ENCODE assay signal across 8 cellular contexts in the genomic region with DNA sequence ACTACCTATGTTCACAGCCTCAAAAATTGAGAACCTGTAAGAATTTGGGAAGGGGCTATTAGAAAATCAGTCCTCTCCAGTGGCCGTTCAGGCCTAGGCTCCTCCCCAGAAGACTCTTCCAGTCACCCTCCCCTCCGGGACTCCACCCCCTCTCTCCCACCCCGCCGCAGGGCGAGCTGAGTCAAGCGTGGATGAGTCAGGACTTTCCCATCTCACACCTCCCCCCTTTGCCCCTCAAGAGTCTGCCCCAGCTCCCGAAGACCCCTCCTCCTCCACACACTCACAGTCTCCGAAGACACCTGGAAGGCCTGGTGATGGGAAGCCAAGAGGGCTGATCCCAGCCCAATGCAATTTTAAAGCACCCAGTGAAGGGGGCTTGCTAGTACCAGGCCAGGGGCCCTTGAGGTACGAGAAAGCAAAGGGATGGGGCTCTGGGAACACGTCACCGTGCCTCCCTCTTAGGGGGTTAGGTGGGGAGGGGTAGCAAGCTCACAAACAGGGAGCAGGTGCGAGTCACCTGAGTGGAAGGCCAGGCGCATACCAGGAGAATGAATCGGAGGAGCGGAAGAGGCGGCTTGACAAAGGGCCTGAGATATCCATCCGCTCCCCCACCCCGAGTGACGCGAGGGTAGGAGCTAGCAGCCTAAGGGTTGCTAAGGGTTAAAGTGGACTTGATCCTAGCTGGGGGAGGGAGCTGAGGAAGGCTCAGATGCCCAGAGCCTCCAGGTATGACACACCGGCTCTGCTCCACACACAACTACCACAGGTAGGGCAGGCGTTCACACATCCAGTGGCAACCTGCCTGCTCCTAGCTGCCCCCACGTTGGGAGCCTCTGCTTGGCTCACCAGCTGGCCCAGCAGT. TPM values are rescaled to one million over a fixed set of nuclear protein-coding genes. Genes with fewer than 3 reads are reported as not detected.
DNase-seq lines count a peak whose midpoint lies in the region; ATAC-seq and TF ChIP-seq lines count a peak whose summit lies in the region.

No MANE protein-coding gene starts in this region.

- H3K27me3 Mint-ChIP-seq in neural crest cell (ENCODE audit: low read depth), result no peaks in the 10 kb centered on the region

- ATAC-seq in GM18502 (IDR thresholded peaks at IDR 0.05; ENCODE audit: poor library complexity, unreplicated experiment) (no peak), GM21619 (IDR thresholded peaks at IDR 0.05; ENCODE audit: unreplicated experiment) (no peak)

- DNase-seq in DMS53 (lab: John Stamatoyannopoulos, UW), result peak; percentile 99
- DNase-seq in NCI-H526 treated with DMSO at 0.1 percent for 48 hours (lab: John Stamatoyannopoulos, UW), result peak; percentile 96
- DNase-seq in activated T-helper 1 cell treated with Interleukin-2 at 50 U/mL for 16 hours (ENCODE audit: low read depth), result peak; percentile 55
- peak; percentile 82 for DNase-seq in fibroblast of gingiva (ENCODE audit: low read depth)
- no peak for DNase-seq in neural crest cell (ENCODE audit: low read depth, low spot score)
- DNase-seq in stromal cell of bone marrow (ENCODE audit: low read depth), result peak; percentile 84

- peaks cover 68% of the 10 kb centered on the region for H3K4me1 Mint-ChIP-seq in neural crest cell

- no peak for TF ChIP-seq CTCF in neural crest cell (conservative IDR thresholded peaks at IDR 0.05)

- H3K27ac Mint-ChIP-seq in neural crest cell (ENCODE audit: unreplicated experiment), result peak overlapping the region; percentile 98

- peak overlapping the region; percentile 75 for H3K4me3 Mint-ChIP-seq in neural crest cell

- no peaks in the 10 kb centered on the region for H3K9me3 Mint-ChIP-seq in neural crest cell

- no peaks in the 10 kb centered on the region for H3K36me3 Mint-ChIP-seq in neural crest cell (ENCODE audit: low read depth)

RNA-seq across cellular contexts. Expression of a gene that starts 13.6 kb away (rescaled TPM):
- total RNA-seq in neural crest cell, result 19.2 and 21.2 TPM in 2 replicates

RNA-seq across cellular contexts. Expression of a gene that starts 28.4 kb away (rescaled TPM):
- total RNA-seq in neural crest cell, result not detected in 2 replicates

RNA-seq across cellular contexts. Expression of a gene that starts 44.0 kb away (rescaled TPM):
- total RNA-seq in neural crest cell, result not detected in 2 replicates

RNA-seq across cellular contexts. Expression of a gene that starts 59.5 kb away (rescaled TPM):
- not detected in 2 replicates for total RNA-seq in neural crest cell
